Comparison of ENCODE assay signal across 30 cellular contexts in the genomic region with DNA sequence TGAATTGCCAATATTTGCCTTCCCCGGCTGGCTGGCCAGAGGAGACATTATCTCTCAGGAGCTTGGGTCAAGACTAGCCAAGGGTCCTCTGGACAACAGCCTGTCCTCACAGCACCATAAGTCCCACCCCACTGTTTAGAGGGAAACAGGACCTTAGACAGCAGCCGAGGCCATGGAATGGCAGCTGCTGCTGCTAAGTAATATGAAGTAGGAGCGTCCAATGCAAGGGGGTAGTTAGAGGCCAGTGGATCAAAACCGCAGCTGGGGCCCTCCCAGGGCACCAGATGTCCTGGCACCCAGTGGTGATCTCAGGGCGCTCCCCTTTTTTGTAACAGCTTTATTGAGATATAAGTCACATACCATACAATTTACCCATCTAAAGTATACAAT. TPM values are rescaled to one million over a fixed set of nuclear protein-coding genes. Genes with fewer than 3 reads are reported as not detected.
A peak's percentile ranks its signal among the peaks of the same experiment; 100 is the strongest.
DNase-seq lines count a peak whose midpoint lies in the region; ATAC-seq and TF ChIP-seq lines count a peak whose summit lies in the region.
"Had no signal": no experiment of that assay in that cellular context is flagged by ENCODE, and none has a peak within 500 bp of the region (broad histone marks: within the 10 kb centered on the region; RNA-seq: fewer than 3 reads in every experiment).

No MANE protein-coding gene starts in this region.

- no peaks in the 10 kb centered on the region for H3K4me1 Mint-ChIP-seq in activated naive CD4-positive, alpha-beta T cell treated with anti-CD3 and anti-CD28 coated beads, Interleukin-2, amount 10 ng/mL, durations not matched to agents 7 days and 5 days
- H3K4me1 Mint-ChIP-seq in CD4-positive, alpha-beta memory T cell = no peaks in the 10 kb centered on the region
- H3K4me1 Mint-ChIP-seq: neural crest cell; stimulated activated naive CD8-positive, alpha-beta T cell treated with anti-CD3 and anti-CD28 coated beads, Interleukin-15, amount 100 ng/mL, for 72 hours had no signal

- peak; percentile 10 for DNase-seq in activated naive CD4-positive, alpha-beta T cell treated with anti-CD3 and anti-CD28 coated beads, Interleukin-2, amount 10 ng/mL, durations not matched to agents 7 days and 5 days
- DNase-seq in activated naive CD4-positive, alpha-beta T cell (lab: John Stamatoyannopoulos, UW) = no peak
- DNase-seq in MV-4-11 (lab: John Stamatoyannopoulos, UW) (peak; percentile 46), coronary artery (ENCODE audit: low spot score) (peak; percentile 56), posterior vena cava (ENCODE audit: low spot score) (peak; percentile 36)
- no peak for DNase-seq in CD4-positive, alpha-beta memory T cell
- no peak for DNase-seq in activated CD4-positive, alpha-beta T cell treated with anti-CD3 and anti-CD28 coated beads for 4 hours
- DNase-seq: activated CD4-positive, alpha-beta memory T cell treated with anti-CD3 and anti-CD28 coated beads for 36 hours; activated CD8-positive, alpha-beta memory T cell treated with anti-CD3 and anti-CD28 coated beads, Interleukin-2, amount 50 U/mL, for 4 hours; amygdala; brain microvascular endothelial cell; CD8-positive, alpha-beta T cell; DMS 273 treated with DMSO at 0.1 percent for 48 hours; EL; left cardiac atrium; NCI-H1092; NCI-H1694; NCI-H446; NCI-H774 had no signal

- no peaks in the 10 kb centered on the region for H3K36me3 Mint-ChIP-seq in activated naive CD4-positive, alpha-beta T cell treated with anti-CD3 and anti-CD28 coated beads, Interleukin-2, amount 10 ng/mL, durations not matched to agents 7 days and 5 days
- H3K36me3 Mint-ChIP-seq in CD4-positive, alpha-beta memory T cell = no peaks in the 10 kb centered on the region
- H3K36me3 Mint-ChIP-seq: activated CD4-positive, alpha-beta memory T cell treated with anti-CD3 and anti-CD28 coated beads for 36 hours; activated naive CD4-positive, alpha-beta T cell treated with anti-CD3 and anti-CD28 coated beads, Interleukin-2, amount 50 U/mL, for 72 hours; CD8-positive, alpha-beta T cell had no signal

- intact Hi-C loops in posterior vena cava (cut with DNase I) = no loop called here
- intact Hi-C loops in CD4-positive, alpha-beta memory T cell (cut with micrococcal nuclease) = no loop called here

- H3K9me3 ChIP-seq in CD4-positive, alpha-beta memory T cell (ENCODE audit: control insufficient read depth in 1 of 2, low read length in 2 of 2) = no peaks in the 10 kb centered on the region
- H3K9me3 ChIP-seq: HAP-1, right atrium auricular region, thoracic aorta, vagina had no signal

- H3K4me3 Mint-ChIP-seq in activated naive CD4-positive, alpha-beta T cell treated with anti-CD3 and anti-CD28 coated beads, Interleukin-2, amount 10 ng/mL, durations not matched to agents 7 days and 5 days = no peak overlapping the region
- H3K4me3 Mint-ChIP-seq in CD4-positive, alpha-beta memory T cell = no peak overlapping the region
- H3K4me3 Mint-ChIP-seq: activated CD4-positive, alpha-beta memory T cell treated with anti-CD3 and anti-CD28 coated beads for 36 hours; CD8-positive, alpha-beta T cell; neural crest cell; stimulated activated naive CD8-positive, alpha-beta T cell treated with anti-CD3 and anti-CD28 coated beads, Interleukin-15, amount 100 ng/mL, for 72 hours had no signal

- H3K27me3 ChIP-seq in CD4-positive, alpha-beta memory T cell (ENCODE audit: insufficient read depth, low read length) = no peaks in the 10 kb centered on the region
- H3K27me3 ChIP-seq: right atrium auricular region, vagina had no signal

- no peak overlapping the region for H3K27ac Mint-ChIP-seq in activated naive CD4-positive, alpha-beta T cell treated with anti-CD3 and anti-CD28 coated beads, Interleukin-2, amount 10 ng/mL, durations not matched to agents 7 days and 5 days
- H3K27ac Mint-ChIP-seq in CD4-positive, alpha-beta memory T cell = peak overlapping the region in 1 of 7 donors; percentile 40
- H3K27ac Mint-ChIP-seq: activated CD4-positive, alpha-beta memory T cell treated with anti-CD3 and anti-CD28 coated beads for 36 hours; activated naive CD4-positive, alpha-beta T cell treated with anti-CD3 and anti-CD28 coated beads, Interleukin-2, amount 50 U/mL, for 72 hours; CD8-positive, alpha-beta T cell; stimulated activated naive CD8-positive, alpha-beta T cell treated with anti-CD3 and anti-CD28 coated beads, Interleukin-15, amount 100 ng/mL, for 72 hours had no signal

- H3K36me3 ChIP-seq in CD4-positive, alpha-beta memory T cell (ENCODE audit: insufficient read depth, low read length) = no peaks in the 10 kb centered on the region
- H3K36me3 ChIP-seq: brain microvascular endothelial cell, HAP-1, right atrium auricular region, thoracic aorta, vagina had no signal

- no peak overlapping the region for H3K4me3 ChIP-seq in coronary artery
- no peak overlapping the region for H3K4me3 ChIP-seq in CD4-positive, alpha-beta memory T cell (ENCODE audit: low read length in 2 of 2)
- H3K4me3 ChIP-seq: HAP-1, hepatocyte, right atrium auricular region, thoracic aorta, vagina had no signal

- H3K9me3 Mint-ChIP-seq in activated naive CD4-positive, alpha-beta T cell treated with anti-CD3 and anti-CD28 coated beads, Interleukin-2, amount 10 ng/mL, durations not matched to agents 7 days and 5 days = no peaks in the 10 kb centered on the region
- H3K9me3 Mint-ChIP-seq in CD4-positive, alpha-beta memory T cell = no peaks in the 10 kb centered on the region
- H3K9me3 Mint-ChIP-seq: activated CD4-positive, alpha-beta memory T cell treated with anti-CD3 and anti-CD28 coated beads for 36 hours; activated naive CD4-positive, alpha-beta T cell treated with anti-CD3 and anti-CD28 coated beads, Interleukin-2, amount 50 U/mL, for 72 hours; CD8-positive, alpha-beta T cell; neural crest cell; stimulated activated naive CD8-positive, alpha-beta T cell treated with anti-CD3 and anti-CD28 coated beads, Interleukin-15, amount 100 ng/mL, for 72 hours had no signal

- no peaks in the 10 kb centered on the region for H3K4me1 ChIP-seq in CD4-positive, alpha-beta memory T cell (ENCODE audit: insufficient read depth, low read length)
- H3K4me1 ChIP-seq: HAP-1, right atrium auricular region, vagina had no signal

- H3K27me3 Mint-ChIP-seq in activated naive CD4-positive, alpha-beta T cell treated with anti-CD3 and anti-CD28 coated beads, Interleukin-2, amount 10 ng/mL, durations not matched to agents 7 days and 5 days = peaks cover 61% of the 10 kb centered on the region
- H3K27me3 Mint-ChIP-seq in CD4-positive, alpha-beta memory T cell = peaks cover 11 to 13% of the 10 kb centered on the region in 2 donors

- POLR2A ChIA-PET in CD4-positive, alpha-beta memory T cell (lab: Charles Lee; ENCODE audit: partially characterized antibody) = interaction anchor here (0.6 kb wide), 1 partner anchor 10 kb away, joined by 3 read pairs; no protein-coding TSS in a partner anchor

- no peak for TF ChIP-seq CTCF in coronary artery (IDR thresholded peaks at IDR 0.05)

- no peak overlapping the region for H3K27ac ChIP-seq in coronary artery
- H3K27ac ChIP-seq in CD4-positive, alpha-beta memory T cell (ENCODE audit: low read depth, low read length) = no peak overlapping the region
- H3K27ac ChIP-seq: brain microvascular endothelial cell, hepatocyte, right atrium auricular region, thoracic aorta, vagina had no signal

- ATAC-seq in HG02840 (IDR thresholded peaks at IDR 0.05; ENCODE audit: low FRiP score, unreplicated experiment) = no peak
- ATAC-seq: activated naive CD4-positive, alpha-beta T cell treated with anti-CD3 and anti-CD28 coated beads, Interleukin-2, amount 50 U/mL, for 72 hours; CD8-positive, alpha-beta T cell; left cardiac atrium; stimulated activated naive CD8-positive, alpha-beta T cell treated with anti-CD3 and anti-CD28 coated beads, Interleukin-15, amount 100 ng/mL, for 72 hours had no signal

- CTCF ChIA-PET in activated naive CD4-positive, alpha-beta T cell treated with anti-CD3 and anti-CD28 coated beads, Interleukin-2, amount 10 ng/mL, durations not matched to agents 7 days and 5 days (lab: Charles Lee) = no interaction called here
- CTCF ChIA-PET in CD4-positive, alpha-beta memory T cell (lab: Charles Lee; ENCODE audit: partially characterized antibody) = no interaction called here

RNA-seq across cellular contexts. Expression of gene KCP, which starts 12.9 kb away (rescaled TPM):
- total RNA-seq in posterior vena cava = 1 to 10 TPM in 1 of 2 donors, under 1 TPM in 1; 0.95 to 1.3 TPM
- total RNA-seq in CD4-positive, alpha-beta memory T cell = under 1 TPM; 0.39 to 0.55 TPM
- polyA plus RNA-seq in CD4-positive, alpha-beta memory T cell = not detected
- total RNA-seq: lung microvascular endothelial cell, right atrium auricular region, RPMI7951 had no signal

RNA-seq across cellular contexts. Expression of gene IRF5, which starts 14.3 kb away (rescaled TPM):
- 10 to 100 TPM in 1 of 2 donors, 1 to 10 TPM in 1; 5.8 to 10.3 TPM for total RNA-seq in posterior vena cava
- total RNA-seq in CD4-positive, alpha-beta memory T cell = 1 to 10 TPM; 7.2 to 9.1 TPM
- polyA plus RNA-seq in CD4-positive, alpha-beta memory T cell = 10 to 100 TPM; 14.4 to 27.8 TPM
- total RNA-seq: lung microvascular endothelial cell, neural crest cell, RPMI7951 had no signal
- polyA plus RNA-seq: hepatocyte had no signal

Comparison
In these comparisons a context has a peak if more than half of its experiments do, and no peak if none do; other contexts are left out.
1. DNase-seq: peak in activated naive CD4-positive, alpha-beta T cell treated with anti-CD3 and anti-CD28 coated beads, Interleukin-2, amount 10 ng/mL, durations not matched to agents 7 days and 5 days (single experiment), MV-4-11 (single experiment), coronary artery (single experiment) and posterior vena cava (single experiment); none in activated naive CD4-positive, alpha-beta T cell (0 of 4), CD4-positive, alpha-beta memory T cell (0 of 5) and activated CD4-positive, alpha-beta T cell treated with anti-CD3 and anti-CD28 coated beads for 4 hours (0 of 2).